ENCODE assay signal across 8 cellular contexts in genomic region chr11:134330611-134331564, GRCh38. TPM values are rescaled to one million over a fixed set of nuclear protein-coding genes. Genes with fewer than 3 reads are reported as not detected.
DNase-seq lines count a peak whose midpoint lies in the region; ATAC-seq, FAIRE-seq and TF ChIP-seq lines count a peak whose summit lies in the region.

No MANE protein-coding gene starts in this region.

- peaks cover 12% of the 10 kb centered on the region for H3K4me1 Mint-ChIP-seq in activated CD4-positive, alpha-beta T cell treated with anti-CD3 and anti-CD28 coated beads, Interleukin-2, amount 10 ng/mL, durations not matched to agents 7 days and 5 days

- H3K27ac ChIP-seq in lower lobe of right lung (no peak overlapping the region), suprapubic skin (no peak overlapping the region)

- 32% methylated on average over 25 of the region's 25 CpGs for WGBS in suprapubic skin

- peaks cover 17% of the 10 kb centered on the region for H3K4me1 ChIP-seq in lower lobe of right lung
- peaks cover 22% of the 10 kb centered on the region for H3K4me1 ChIP-seq in suprapubic skin

- peaks cover 39% of the 10 kb centered on the region for H3K27me3 Mint-ChIP-seq in activated CD4-positive, alpha-beta T cell treated with anti-CD3 and anti-CD28 coated beads, Interleukin-2, amount 10 ng/mL, durations not matched to agents 7 days and 5 days

- ATAC-seq in lower lobe of right lung = peak in 1 of 2 donors; percentile 5
- ATAC-seq in HG03432 (IDR thresholded peaks at IDR 0.05; ENCODE audit: unreplicated experiment) = no peak

- H3K4me3 ChIP-seq in astrocyte of the spinal cord (ENCODE audit: low read depth, low read length) (peak overlapping the region; percentile 31), lower lobe of right lung (peak overlapping the region; percentile 47), suprapubic skin (peak overlapping the region; percentile 56)

- intact Hi-C loops in lower lobe of right lung (cut with DNase I) = no loop called here

- TF ChIP-seq EP300 in suprapubic skin (IDR thresholded peaks at IDR 0.05) = no peak

- no peak for TF ChIP-seq POLR2A in suprapubic skin (IDR thresholded peaks at IDR 0.05)

- H3K36me3 ChIP-seq in lower lobe of right lung = no peaks in the 10 kb centered on the region
- H3K36me3 ChIP-seq in suprapubic skin = no peaks in the 10 kb centered on the region

- H3K9me3 ChIP-seq in lower lobe of right lung (no peaks in the 10 kb centered on the region), suprapubic skin (no peaks in the 10 kb centered on the region)

- in situ Hi-C loops in astrocyte of the spinal cord (cut with HindIII; ENCODE audit: low sequenced_read_pairs) = no loop called here

- no peaks in the 10 kb centered on the region for H3K9me3 Mint-ChIP-seq in activated CD4-positive, alpha-beta T cell treated with anti-CD3 and anti-CD28 coated beads, Interleukin-2, amount 10 ng/mL, durations not matched to agents 7 days and 5 days

- CTCF ChIA-PET in activated CD4-positive, alpha-beta T cell treated with anti-CD3 and anti-CD28 coated beads, Interleukin-2, amount 10 ng/mL, durations not matched to agents 7 days and 5 days (lab: Charles Lee) = no interaction called here

- H3K27ac Mint-ChIP-seq in activated CD4-positive, alpha-beta T cell treated with anti-CD3 and anti-CD28 coated beads, Interleukin-2, amount 10 ng/mL, durations not matched to agents 7 days and 5 days = no peak overlapping the region

- no peaks in the 10 kb centered on the region for H3K36me3 Mint-ChIP-seq in activated CD4-positive, alpha-beta T cell treated with anti-CD3 and anti-CD28 coated beads, Interleukin-2, amount 10 ng/mL, durations not matched to agents 7 days and 5 days (ENCODE audit: low read depth)

- peaks cover 24% of the 10 kb centered on the region for H3K27me3 ChIP-seq in lower lobe of right lung (ENCODE audit: low read depth)
- H3K27me3 ChIP-seq in suprapubic skin = no peaks in the 10 kb centered on the region

- FAIRE-seq in GM19239 (lab: Jason Lieb, UNC) = no peak

- POLR2A ChIA-PET in activated CD4-positive, alpha-beta T cell treated with anti-CD3 and anti-CD28 coated beads, Interleukin-2, amount 10 ng/mL, durations not matched to agents 7 days and 5 days (lab: Charles Lee) = no interaction called here

- no peak for DNase-seq in activated CD4-positive, alpha-beta T cell treated with anti-CD3 and anti-CD28 coated beads, Interleukin-2, amount 10 ng/mL, durations not matched to agents 7 days and 5 days
- DNase-seq in activated CD4-positive, alpha-beta T cell treated with anti-CD3 and anti-CD28 coated beads for 48 hours = no peak
- DNase-seq in astrocyte of the spinal cord (ENCODE audit: low read depth, low spot score) (no peak), lower lobe of right lung (no peak), suprapubic skin (ENCODE audit: low spot score in 2 of 2) (peak in 1 of 2 donors; percentile 66), AG20443 (ENCODE audit: low spot score) (no peak), GM19239 (ENCODE audit: insufficient read length, low spot score) (no peak)

- H3K4me3 Mint-ChIP-seq in activated CD4-positive, alpha-beta T cell treated with anti-CD3 and anti-CD28 coated beads, Interleukin-2, amount 10 ng/mL, durations not matched to agents 7 days and 5 days = peak overlapping the region; percentile 78

- TF ChIP-seq CTCF in astrocyte of the spinal cord (IDR thresholded peaks at IDR 0.05; ENCODE audit: low read depth, low read length) (no peak), lower lobe of right lung (IDR thresholded peaks at IDR 0.05) (no peak), suprapubic skin (IDR thresholded peaks at IDR 0.05) (no peak)

RNA-seq across cellular contexts. Expression of gene GLB1L2, which starts 0.9 kb away (rescaled TPM):
- total RNA-seq in activated CD4-positive, alpha-beta T cell treated with anti-CD3 and anti-CD28 coated beads, Interleukin-2, amount 10 ng/mL, durations not matched to agents 7 days and 5 days = 1 to 10 TPM; 1.6 to 2.4 TPM
- total RNA-seq in lower lobe of right lung (5.1 TPM), suprapubic skin (10 to 100 TPM; 11.5 to 28.3 (median 21.8) TPM)

RNA-seq across cellular contexts. Expression of gene GLB1L3, which starts 54.7 kb away (rescaled TPM):
- total RNA-seq in activated CD4-positive, alpha-beta T cell treated with anti-CD3 and anti-CD28 coated beads, Interleukin-2, amount 10 ng/mL, durations not matched to agents 7 days and 5 days = 1 to 10 TPM; 6.8 to 7.2 TPM
- 0.27 TPM for total RNA-seq in lower lobe of right lung
- 1 to 10 TPM; 5.1 to 6.1 (median 5.9) TPM for total RNA-seq in suprapubic skin
